7 cellular contexts compared by ENCODE assay signal in the genomic region with DNA sequence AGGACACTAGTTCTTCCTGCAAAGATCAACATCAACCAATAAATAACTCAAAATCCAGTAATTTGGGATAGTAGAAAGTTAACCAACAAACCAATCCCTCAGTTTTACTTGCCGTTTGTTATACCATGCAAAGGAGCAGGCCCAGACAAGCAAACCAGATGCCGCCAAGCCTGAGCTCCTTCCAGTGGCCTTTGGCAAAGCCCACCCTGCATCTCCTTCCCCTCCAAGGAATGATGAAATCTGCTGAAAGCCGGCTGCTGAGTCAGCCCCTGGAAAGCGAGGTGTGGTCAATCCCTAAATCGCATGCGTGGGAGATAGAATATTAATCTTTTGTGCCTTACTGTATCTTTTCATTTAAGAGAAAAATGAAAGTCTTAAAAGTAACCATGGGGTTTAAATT.
DNase-seq lines count a peak whose midpoint lies in the region; TF ChIP-seq lines count a peak whose summit lies in the region.
"Not testable (repeated sequence)": the region's sequence is repeated elsewhere in the genome, so short reads cannot be mapped to it uniquely, and the experiment has no call there.

No MANE protein-coding gene starts in this region.

- not testable (repeated sequence) for H3K36me3 ChIP-seq in BJ (ENCODE audit: control insufficient read depth, insufficient read depth, low read length); GM23248 (ENCODE audit: low read depth); prostate gland

- not testable (repeated sequence) for H3K4me3 ChIP-seq in BJ (ENCODE audit: low read depth, low read length); epithelial cell of esophagus (ENCODE audit: low read length); prostate gland
- H3K4me3 ChIP-seq in GM23248, result peak overlapping the region; percentile 57

- not testable (repeated sequence) for H3K9me2 ChIP-seq in GM23248 (ENCODE audit: insufficient read depth)

- peak overlapping the region; percentile 52 for H3K4me2 ChIP-seq in GM23248 (ENCODE audit: unreplicated experiment)

- H3K79me2 ChIP-seq in GM23248 (ENCODE audit: insufficient read depth), result not testable (repeated sequence)

- peak overlapping the region; percentile 62; the same call in 1 of the 2 replicates for H3K9ac ChIP-seq in GM23248

- peak overlapping the region; percentile 74 for H3K27ac ChIP-seq in GM23248
- H3K27ac ChIP-seq in prostate gland, result not testable (repeated sequence)

- peaks cover 14% of the 10 kb centered on the region; the same call in 1 of the 2 replicates for H3F3A ChIP-seq in GM23248 (ENCODE audit: insufficient read depth)

- peak; percentile 56 for DNase-seq in BJ (ENCODE audit: low read depth)
- DNase-seq in GM23248, result peak; percentile 73
- DNase-seq in SW480 (ENCODE audit: low spot score), result peak; percentile 76
- peak; percentile 92 for DNase-seq in epithelial cell of esophagus (ENCODE audit: low read depth)
- DNase-seq in fibroblast of the conjunctiva (ENCODE audit: low read depth), result peak; percentile 85
- DNase-seq in iris pigment epithelial cell (ENCODE audit: low read depth), result peak; percentile 16
- DNase-seq in prostate gland (ENCODE audit: low spot score), result peak; percentile 13

- H2AFZ ChIP-seq in GM23248, result peak overlapping the region; percentile 77

- in situ Hi-C loops in GM23248 (cut with MboI), result not testable (repeated sequence)

- POLR2A ChIA-PET in BJ (lab: Charles Lee), result not testable (repeated sequence)

- TF ChIP-seq POLR2A in prostate gland (IDR thresholded peaks at IDR 0.05), result not testable (repeated sequence)

- not testable (repeated sequence) for H3K9me3 ChIP-seq in GM23248 (ENCODE audit: low read depth); prostate gland

- TF ChIP-seq CTCF in BJ (IDR thresholded peaks at IDR 0.05; ENCODE audit: insufficient read depth, low read depth, low read length); epithelial cell of esophagus (IDR thresholded peaks at IDR 0.05; ENCODE audit: insufficient read depth, low read depth, low read length, missing control alignments); prostate gland (IDR thresholded peaks at IDR 0.05): not testable (repeated sequence)

- H3K4me1 ChIP-seq in GM23248 (ENCODE audit: insufficient read depth), result peaks cover 17% of the 10 kb centered on the region
- H3K4me1 ChIP-seq in prostate gland (replicated peaks), result not testable (repeated sequence)

- H3K27me3 ChIP-seq in BJ (ENCODE audit: control insufficient read depth, insufficient read depth, low read length); GM23248 (replicated peaks; ENCODE audit: insufficient read depth); prostate gland (replicated peaks; ENCODE audit: insufficient read depth): not testable (repeated sequence)

- H4K20me1 ChIP-seq in GM23248 (ENCODE audit: insufficient read depth), result not testable (repeated sequence)

- intact Hi-C loops in prostate gland (cut with DNase I), result not testable (repeated sequence)

- CTCF ChIA-PET in BJ (lab: Yijun Ruan, JAX), result interaction anchor here (0.6 kb wide), 1 partner anchor 79 kb away, joined by 4 read pairs; no protein-coding TSS in a partner anchor

- 5 to 11% methylated on average over 6 of the region's 6 CpGs for WGBS in GM23248 (ENCODE audit: low coverage in 1 of 2, low lambda C conversion rate in 2 of 2, missing lambda C conversion rate in 2 of 2), 2 experiments
- WGBS in prostate gland, result 28% methylated on average over 6 of the region's 6 CpGs

Comparison
In these comparisons a context has a peak if more than half of its experiments do, and no peak if none do; other contexts are left out.
1. DNase-seq: peak in every context shown above with its lines; median percentile 92 in epithelial cell of esophagus; 85 in fibroblast of the conjunctiva; 76 in SW480; 73 in GM23248; 56 in BJ; 16 in iris pigment epithelial cell; 13 in prostate gland.